In the genomic region with DNA sequence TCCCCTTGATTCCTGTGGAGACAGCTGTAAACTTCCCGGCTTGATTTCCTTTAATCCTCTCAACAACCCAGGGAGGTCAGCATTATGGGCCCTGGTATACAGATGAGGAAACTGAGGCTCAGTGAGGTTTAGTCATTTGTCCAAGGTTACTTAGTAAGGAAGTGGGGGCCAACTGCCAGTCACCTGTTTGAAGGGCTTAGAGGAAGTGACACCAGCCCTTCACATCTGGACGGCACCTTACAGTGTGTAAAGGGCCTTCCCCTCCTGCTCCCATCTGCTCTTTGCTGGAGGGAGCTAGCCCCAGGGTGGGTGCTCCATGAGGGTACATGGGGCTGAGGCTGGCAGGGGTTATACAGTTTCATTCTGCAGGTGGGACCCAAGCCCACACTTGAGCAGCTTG, we compare ENCODE assay signal across 2 cellular contexts.
TF ChIP-seq lines count a peak whose summit lies in the region.

No MANE protein-coding gene starts in this region.

TF ChIP-seq in GM12891, 5 proteins besides CTCF, POLR2A, EP300 and RAD21:
- TF ChIP-seq POU2F2 (IDR thresholded peaks at IDR 0.05; ENCODE audit: low read depth, low read length) (no peak), SPI1 (IDR thresholded peaks at IDR 0.05; ENCODE audit: low read depth, low read length) (peak; percentile 64), PAX5 (IDR thresholded peaks at IDR 0.05; ENCODE audit: insufficient read depth, low read length, severe bottlenecking) (no peak), TAF1 (IDR thresholded peaks at IDR 0.05; ENCODE audit: low read depth, low read length) (no peak), POLR2AphosphoS5 (IDR thresholded peaks at IDR 0.05; ENCODE audit: low read depth, low read length) (no peak)

TF ChIP-seq in GM12878, 131 proteins besides CTCF, POLR2A, EP300 and RAD21:
- TF ChIP-seq SIX5 (IDR thresholded peaks at IDR 0.05; ENCODE audit: low read depth, low read length, severe bottlenecking) (no peak), NKRF (conservative IDR thresholded peaks at IDR 0.05) (no peak), JUND (IDR thresholded peaks at IDR 0.05; ENCODE audit: low read depth, low read length) (no peak), SMARCA5 (IDR thresholded peaks at IDR 0.05) (no peak), CHD1 (IDR thresholded peaks at IDR 0.05; ENCODE audit: low read depth, low read length) (no peak), GABPA (IDR thresholded peaks at IDR 0.05; ENCODE audit: low read depth) (no peak), DPF2 (IDR thresholded peaks at IDR 0.05) (no peak), FOXK2 (IDR thresholded peaks at IDR 0.05) (no peak), NR2C1 (IDR thresholded peaks at IDR 0.05) (no peak), FOXM1 (IDR thresholded peaks at IDR 0.05; ENCODE audit: low read depth, low read length) (no peak), NFYA (IDR thresholded peaks at IDR 0.05; ENCODE audit: borderline replicate concordance, low read depth, low read length) (no peak), PAX5 (IDR thresholded peaks at IDR 0.05; ENCODE audit: borderline replicate concordance, low read depth, low read length) (no peak), SMC3 (IDR thresholded peaks at IDR 0.05; ENCODE audit: borderline replicate concordance, low read length) (no peak), NR2F1 (conservative IDR thresholded peaks at IDR 0.05) (no peak), KDM1A (IDR thresholded peaks at IDR 0.05; ENCODE audit: borderline replicate concordance) (no peak), ATF7 (IDR thresholded peaks at IDR 0.05; ENCODE audit: low read depth) (no peak), NFXL1 (IDR thresholded peaks at IDR 0.05; ENCODE audit: borderline replicate concordance) (no peak)
- TF ChIP-seq, protein P1, sequence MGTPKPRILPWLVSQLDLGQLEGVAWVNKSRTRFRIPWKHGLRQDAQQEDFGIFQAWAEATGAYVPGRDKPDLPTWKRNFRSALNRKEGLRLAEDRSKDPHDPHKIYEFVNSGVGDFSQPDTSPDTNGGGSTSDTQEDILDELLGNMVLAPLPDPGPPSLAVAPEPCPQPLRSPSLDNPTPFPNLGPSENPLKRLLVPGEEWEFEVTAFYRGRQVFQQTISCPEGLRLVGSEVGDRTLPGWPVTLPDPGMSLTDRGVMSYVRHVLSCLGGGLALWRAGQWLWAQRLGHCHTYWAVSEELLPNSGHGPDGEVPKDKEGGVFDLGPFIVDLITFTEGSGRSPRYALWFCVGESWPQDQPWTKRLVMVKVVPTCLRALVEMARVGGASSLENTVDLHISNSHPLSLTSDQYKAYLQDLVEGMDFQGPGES (IDR thresholded peaks at IDR 0.05): no peak
- TF ChIP-seq, protein P2, sequence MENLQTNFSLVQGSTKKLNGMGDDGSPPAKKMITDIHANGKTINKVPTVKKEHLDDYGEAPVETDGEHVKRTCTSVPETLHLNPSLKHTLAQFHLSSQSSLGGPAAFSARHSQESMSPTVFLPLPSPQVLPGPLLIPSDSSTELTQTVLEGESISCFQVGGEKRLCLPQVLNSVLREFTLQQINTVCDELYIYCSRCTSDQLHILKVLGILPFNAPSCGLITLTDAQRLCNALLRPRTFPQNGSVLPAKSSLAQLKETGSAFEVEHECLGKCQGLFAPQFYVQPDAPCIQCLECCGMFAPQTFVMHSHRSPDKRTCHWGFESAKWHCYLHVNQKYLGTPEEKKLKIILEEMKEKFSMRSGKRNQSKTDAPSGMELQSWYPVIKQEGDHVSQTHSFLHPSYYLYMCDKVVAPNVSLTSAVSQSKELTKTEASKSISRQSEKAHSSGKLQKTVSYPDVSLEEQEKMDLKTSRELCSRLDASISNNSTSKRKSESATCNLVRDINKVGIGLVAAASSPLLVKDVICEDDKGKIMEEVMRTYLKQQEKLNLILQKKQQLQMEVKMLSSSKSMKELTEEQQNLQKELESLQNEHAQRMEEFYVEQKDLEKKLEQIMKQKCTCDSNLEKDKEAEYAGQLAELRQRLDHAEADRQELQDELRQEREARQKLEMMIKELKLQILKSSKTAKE (IDR thresholded peaks at IDR 0.05; ENCODE audit: low read depth, poor library complexity, severe bottlenecking): no peak
